10 cellular contexts compared by ENCODE assay signal in genomic region chr9:121819511-121820231, GRCh38.
A peak's percentile ranks its signal among the peaks of the same experiment; 100 is the strongest.
DNase-seq lines count a peak whose midpoint lies in the region; ATAC-seq lines count a peak whose summit lies in the region.
"Had no signal": no experiment of that assay in that cellular context is flagged by ENCODE, and none has a peak within 500 bp of the region (broad histone marks: within the 10 kb centered on the region; RNA-seq: fewer than 3 reads in every experiment).

No MANE protein-coding gene starts in this region.

- no peak overlapping the region for H2BK12ac ChIP-seq in mesenchymal stem cell (ENCODE audit: low read length in 2 of 2)

- H3K4me3 ChIP-seq in mesenchymal stem cell (ENCODE audit: insufficient read depth in 1 of 2, low read depth in 1 of 2, low read length in 2 of 2): peak overlapping the region in 1 of 2 experiments; percentile 43

- no peak overlapping the region for H2BK120ac ChIP-seq in mesenchymal stem cell (ENCODE audit: low read depth, low read length)

- H3K4me2 ChIP-seq in mesenchymal stem cell (ENCODE audit: low read length, poor library complexity, severe bottlenecking): peak overlapping the region; percentile 49

- peaks cover 10% of the 10 kb centered on the region for H3K4me1 ChIP-seq in mesenchymal stem cell (ENCODE audit: control insufficient read depth, insufficient read depth, low read depth, low read length)

- H4K8ac ChIP-seq in mesenchymal stem cell (ENCODE audit: low read length): no peak overlapping the region

- H3K27ac ChIP-seq in mesenchymal stem cell (ENCODE audit: low read length, poor library complexity, severe bottlenecking): no peak overlapping the region

- H2AFZ ChIP-seq in mesenchymal stem cell (ENCODE audit: low read depth, low read length): no peak overlapping the region

- WGBS in mesenchymal stem cell: 34% methylated on average over 16 of the region's 19 CpGs

- no peak overlapping the region for H3K18ac ChIP-seq in mesenchymal stem cell (ENCODE audit: low read depth in 1 of 2, low read length in 2 of 2)

- no peaks in the 10 kb centered on the region for H3K36me3 Mint-ChIP-seq in activated naive CD4-positive, alpha-beta T cell treated with anti-CD3 and anti-CD28 coated beads, Interleukin-2, amount 50 U/mL, for 72 hours

- H3K9me3 Mint-ChIP-seq in activated naive CD4-positive, alpha-beta T cell treated with anti-CD3 and anti-CD28 coated beads, Interleukin-2, amount 50 U/mL, for 72 hours: no peaks in the 10 kb centered on the region
- H3K9me3 Mint-ChIP-seq in stimulated activated naive CD8-positive, alpha-beta T cell treated with anti-CD3 and anti-CD28 coated beads, Interleukin-15, amount 100 ng/mL, for 72 hours: no peaks in the 10 kb centered on the region
- H3K9me3 Mint-ChIP-seq: activated CD4-positive, alpha-beta T cell treated with anti-CD3 and anti-CD28 coated beads, Interleukin-2, amount 10 ng/mL, durations not matched to agents 7 days and 5 days had no signal

- H2AK5ac ChIP-seq in mesenchymal stem cell (ENCODE audit: low read length, severe bottlenecking): no peak overlapping the region

- no peaks in the 10 kb centered on the region for H3K9me3 ChIP-seq in mesenchymal stem cell (ENCODE audit: control insufficient read depth, low read length)

- H3K27me3 Mint-ChIP-seq in stimulated activated naive CD8-positive, alpha-beta T cell treated with anti-CD3 and anti-CD28 coated beads, Interleukin-15, amount 100 ng/mL, for 72 hours: no peaks in the 10 kb centered on the region
- H3K27me3 Mint-ChIP-seq: activated CD4-positive, alpha-beta T cell treated with anti-CD3 and anti-CD28 coated beads, Interleukin-2, amount 10 ng/mL, durations not matched to agents 7 days and 5 days had no signal

- H2BK5ac ChIP-seq in mesenchymal stem cell (ENCODE audit: low read depth, low read length, poor library complexity, severe bottlenecking): no peak overlapping the region

- no peak overlapping the region for H3K4ac ChIP-seq in mesenchymal stem cell (ENCODE audit: low read depth in 1 of 2, low read length in 2 of 2)

- no peak overlapping the region for H3K27ac Mint-ChIP-seq in activated naive CD4-positive, alpha-beta T cell treated with anti-CD3 and anti-CD28 coated beads, Interleukin-2, amount 50 U/mL, for 72 hours
- H3K27ac Mint-ChIP-seq in stimulated activated naive CD8-positive, alpha-beta T cell treated with anti-CD3 and anti-CD28 coated beads, Interleukin-15, amount 100 ng/mL, for 72 hours: no peak overlapping the region
- H3K27ac Mint-ChIP-seq: activated CD4-positive, alpha-beta T cell treated with anti-CD3 and anti-CD28 coated beads, Interleukin-2, amount 10 ng/mL, durations not matched to agents 7 days and 5 days had no signal

- no peaks in the 10 kb centered on the region for H3K4me1 Mint-ChIP-seq in stimulated activated naive CD8-positive, alpha-beta T cell treated with anti-CD3 and anti-CD28 coated beads, Interleukin-15, amount 100 ng/mL, for 72 hours
- H3K4me1 Mint-ChIP-seq: activated CD4-positive, alpha-beta T cell treated with anti-CD3 and anti-CD28 coated beads, Interleukin-2, amount 10 ng/mL, durations not matched to agents 7 days and 5 days had no signal

- H3K27me3 ChIP-seq in mesenchymal stem cell (ENCODE audit: control insufficient read depth in 1 of 2, insufficient read depth in 1 of 2, low read length in 2 of 2): peaks cover 25 to 34% of the 10 kb centered on the region in 2 experiments

- H3K23ac ChIP-seq in mesenchymal stem cell (ENCODE audit: low read length in 2 of 2): no peak overlapping the region

- H3K14ac ChIP-seq in mesenchymal stem cell (ENCODE audit: low read length in 2 of 2): no peak overlapping the region

- H3K9ac ChIP-seq in mesenchymal stem cell (ENCODE audit: low read length): peak overlapping the region; percentile 36

- no peak overlapping the region for H2BK15ac ChIP-seq in mesenchymal stem cell (ENCODE audit: low read depth, poor library complexity, severe bottlenecking)

- DNase-seq in DMS79 (lab: John Stamatoyannopoulos, UW) (peak; percentile 8), NCI-H146 treated with DMSO at 0.1 percent for 48 hours (lab: John Stamatoyannopoulos, UW; ENCODE audit: unreplicated experiment) (peak; percentile 9), amniotic epithelial cell (ENCODE audit: low read depth) (peak; percentile 8), mesenchymal stem cell (peak; percentile 22), RPMI8226 (no peak)
- no peak for DNase-seq in activated naive CD4-positive, alpha-beta T cell treated with anti-CD3 and anti-CD28 coated beads, Interleukin-2, amount 50 U/mL, for 72 hours (ENCODE audit: low spot score in 2 of 2)
- DNase-seq in stimulated activated naive CD8-positive, alpha-beta T cell treated with anti-CD3 and anti-CD28 coated beads, Interleukin-15, amount 100 ng/mL, for 72 hours: no peak
- DNase-seq: activated CD4-positive, alpha-beta T cell treated with anti-CD3 and anti-CD28 coated beads, Interleukin-2, amount 10 ng/mL, durations not matched to agents 7 days and 5 days; NCI-H2081 had no signal

- no peaks in the 10 kb centered on the region for H3K79me1 ChIP-seq in mesenchymal stem cell (replicated peaks; ENCODE audit: low read length, poor library complexity, severe bottlenecking)

- no peak for ATAC-seq in activated naive CD4-positive, alpha-beta T cell treated with anti-CD3 and anti-CD28 coated beads, Interleukin-2, amount 50 U/mL, for 72 hours
- ATAC-seq in GM18867 (IDR thresholded peaks at IDR 0.05; ENCODE audit: unreplicated experiment): no peak
- no peak for ATAC-seq in stimulated activated naive CD8-positive, alpha-beta T cell treated with anti-CD3 and anti-CD28 coated beads, Interleukin-15, amount 100 ng/mL, for 72 hours

- H3K4me3 Mint-ChIP-seq in stimulated activated naive CD8-positive, alpha-beta T cell treated with anti-CD3 and anti-CD28 coated beads, Interleukin-15, amount 100 ng/mL, for 72 hours: no peak overlapping the region
- H3K4me3 Mint-ChIP-seq: activated CD4-positive, alpha-beta T cell treated with anti-CD3 and anti-CD28 coated beads, Interleukin-2, amount 10 ng/mL, durations not matched to agents 7 days and 5 days had no signal

- no peak overlapping the region for H4K91ac ChIP-seq in mesenchymal stem cell (ENCODE audit: low read length)

- peaks cover 0 to 4% of the 10 kb centered on the region in 2 experiments for H3K36me3 ChIP-seq in mesenchymal stem cell (ENCODE audit: control insufficient read depth in 1 of 2, insufficient read depth in 2 of 2, low read depth in 1 of 2, low read length in 2 of 2)

Comparison
In these comparisons a context has a peak if more than half of its experiments do, and no peak if none do; other contexts are left out.
1. DNase-seq: peak in DMS79 (single experiment), NCI-H146 treated with DMSO at 0.1 percent for 48 hours (single experiment), amniotic epithelial cell (single experiment) and mesenchymal stem cell (single experiment); none in activated naive CD4-positive, alpha-beta T cell treated with anti-CD3 and anti-CD28 coated beads, Interleukin-2, amount 50 U/mL, for 72 hours (0 of 2), RPMI8226 (single experiment) and stimulated activated naive CD8-positive, alpha-beta T cell treated with anti-CD3 and anti-CD28 coated beads, Interleukin-15, amount 100 ng/mL, for 72 hours (0 of 2).